15 cellular contexts compared by ENCODE assay signal in genomic region chr15:50655555-50655954, GRCh38. TPM values are rescaled to one million over a fixed set of nuclear protein-coding genes. Genes with fewer than 3 reads are reported as not detected.
DNase-seq lines count a peak whose midpoint lies in the region; ATAC-seq and TF ChIP-seq lines count a peak whose summit lies in the region.
"Had no signal": no experiment of that assay in that cellular context is flagged by ENCODE, and none has a peak within 500 bp of the region (broad histone marks: within the 10 kb centered on the region; RNA-seq: fewer than 3 reads in every experiment).

No MANE protein-coding gene starts in this region.

- TF ChIP-seq CTCF in activated CD8-positive, alpha-beta T cell treated with anti-CD3 and anti-CD28 coated beads for 36 hours (IDR thresholded peaks at IDR 0.05): no peak
- no peak for TF ChIP-seq CTCF in left ventricle myocardium inferior (IDR thresholded peaks at IDR 0.05; ENCODE audit: borderline replicate concordance)

- H3K4me3 Mint-ChIP-seq in activated CD8-positive, alpha-beta T cell treated with anti-CD3 and anti-CD28 coated beads for 36 hours: no peak overlapping the region
- no peak overlapping the region for H3K4me3 Mint-ChIP-seq in activated CD8-positive, alpha-beta T cell treated with anti-CD3 and anti-CD28 coated beads, Interleukin-2, amount 10 ng/mL, durations not matched to agents 7 days and 5 days
- no peak overlapping the region for H3K4me3 Mint-ChIP-seq in stimulated activated effector memory CD8-positive, alpha-beta T cell treated with anti-CD3 and anti-CD28 coated beads, Interleukin-12 subunit alpha, Interleukin-12 subunit beta, amount 100 ng/mL, for 72 hours
- H3K4me3 Mint-ChIP-seq: CD14-positive monocyte; CD8-positive, alpha-beta T cell; H9 had no signal

- H3K27me3 Mint-ChIP-seq in activated CD8-positive, alpha-beta T cell treated with anti-CD3 and anti-CD28 coated beads for 36 hours: no peaks in the 10 kb centered on the region
- no peaks in the 10 kb centered on the region for H3K27me3 Mint-ChIP-seq in activated CD8-positive, alpha-beta T cell treated with anti-CD3 and anti-CD28 coated beads, Interleukin-2, amount 10 ng/mL, durations not matched to agents 7 days and 5 days (ENCODE audit: low read depth)

- H3K9me3 ChIP-seq in left ventricle myocardium inferior (replicated peaks): no peaks in the 10 kb centered on the region

- intact Hi-C loops in activated CD8-positive, alpha-beta T cell treated with anti-CD3 and anti-CD28 coated beads for 36 hours (cut with micrococcal nuclease): no loop called here
- intact Hi-C loops in left ventricle myocardium superior (cut with micrococcal nuclease) (no loop called here), left ventricle myocardium inferior (cut with micrococcal nuclease) (no loop called here)

- H3K27ac ChIP-seq in left ventricle myocardium inferior (replicated peaks): no peak overlapping the region
- H3K27ac ChIP-seq: 22Rv1 had no signal

- peak overlapping the region; percentile 49 for H3K27ac Mint-ChIP-seq in activated CD8-positive, alpha-beta T cell treated with anti-CD3 and anti-CD28 coated beads for 36 hours
- no peak overlapping the region for H3K27ac Mint-ChIP-seq in activated CD8-positive, alpha-beta T cell treated with anti-CD3 and anti-CD28 coated beads, Interleukin-2, amount 10 ng/mL, durations not matched to agents 7 days and 5 days
- H3K27ac Mint-ChIP-seq in stimulated activated effector memory CD8-positive, alpha-beta T cell treated with anti-CD3 and anti-CD28 coated beads, Interleukin-12 subunit alpha, Interleukin-12 subunit beta, amount 100 ng/mL, for 72 hours: peak overlapping the region; percentile 17
- H3K27ac Mint-ChIP-seq: CD8-positive, alpha-beta T cell had no signal

- no peak overlapping the region for H3K4me3 ChIP-seq in left ventricle myocardium inferior

- peaks cover 15% of the 10 kb centered on the region for H3K4me1 Mint-ChIP-seq in activated CD8-positive, alpha-beta T cell treated with anti-CD3 and anti-CD28 coated beads for 36 hours (ENCODE audit: low read depth)
- peaks cover 7% of the 10 kb centered on the region for H3K4me1 Mint-ChIP-seq in activated CD8-positive, alpha-beta T cell treated with anti-CD3 and anti-CD28 coated beads, Interleukin-2, amount 10 ng/mL, durations not matched to agents 7 days and 5 days (ENCODE audit: low read depth)
- H3K4me1 Mint-ChIP-seq in stimulated activated effector memory CD8-positive, alpha-beta T cell treated with anti-CD3 and anti-CD28 coated beads, Interleukin-12 subunit alpha, Interleukin-12 subunit beta, amount 100 ng/mL, for 72 hours: peaks cover 16% of the 10 kb centered on the region
- H3K4me1 Mint-ChIP-seq: CD14-positive monocyte had no signal

- no peaks in the 10 kb centered on the region for H3K27me3 ChIP-seq in left ventricle myocardium inferior (ENCODE audit: low read depth)

- no peak for ATAC-seq in activated CD8-positive, alpha-beta T cell treated with anti-CD3 and anti-CD28 coated beads for 36 hours
- ATAC-seq in activated CD8-positive, alpha-beta T cell treated with anti-CD3 and anti-CD28 coated beads, Interleukin-2, amount 10 ng/mL, durations not matched to agents 7 days and 5 days: no peak
- ATAC-seq in left ventricle myocardium superior: peak; percentile 62
- ATAC-seq in stimulated activated effector memory CD8-positive, alpha-beta T cell treated with anti-CD3 and anti-CD28 coated beads, Interleukin-12 subunit alpha, Interleukin-12 subunit beta, amount 100 ng/mL, for 72 hours: no peak
- ATAC-seq: CD8-positive, alpha-beta T cell had no signal

- POLR2A ChIA-PET in activated CD8-positive, alpha-beta T cell treated with anti-CD3 and anti-CD28 coated beads for 36 hours (lab: Charles Lee): no interaction called here
- POLR2A ChIA-PET in activated CD8-positive, alpha-beta T cell treated with anti-CD3 and anti-CD28 coated beads, Interleukin-2, amount 10 ng/mL, durations not matched to agents 7 days and 5 days (lab: Charles Lee): no interaction called here

- DNase-seq in activated CD8-positive, alpha-beta T cell treated with anti-CD3 and anti-CD28 coated beads for 36 hours: no peak
- DNase-seq in activated CD8-positive, alpha-beta T cell treated with anti-CD3 and anti-CD28 coated beads, Interleukin-2, amount 10 ng/mL, durations not matched to agents 7 days and 5 days: no peak
- no peak for DNase-seq in left ventricle myocardium superior
- DNase-seq in left ventricle myocardium inferior: no peak
- DNase-seq in stimulated activated effector memory CD8-positive, alpha-beta T cell treated with anti-CD3 and anti-CD28 coated beads, Interleukin-12 subunit alpha, Interleukin-12 subunit beta, amount 100 ng/mL, for 72 hours (ENCODE audit: low spot score in 2 of 2): peak in 1 of 2 donors; percentile 25
- no peak for DNase-seq in activated CD4-positive, CD25-positive, alpha-beta regulatory T cell (lab: John Stamatoyannopoulos, UW)
- DNase-seq in stimulated activated CD8-positive, alpha-beta memory T cell treated with anti-CD3 and anti-CD28 coated beads, Interleukin-4, amount 100 ng/mL, for 48 hours: no peak
- DNase-seq: CD8-positive, alpha-beta T cell; COR-L47; DND-41; GDM1; GOT3; H9 had no signal

- peaks cover 89% of the 10 kb centered on the region for H3K36me3 ChIP-seq in left ventricle myocardium inferior

- CTCF ChIA-PET in activated CD8-positive, alpha-beta T cell treated with anti-CD3 and anti-CD28 coated beads for 36 hours (lab: Charles Lee): interaction anchor here (1.2 kb wide), 1 partner anchor 33 kb away, joined by 5 read pairs; no protein-coding TSS in a partner anchor
- CTCF ChIA-PET in activated CD8-positive, alpha-beta T cell treated with anti-CD3 and anti-CD28 coated beads, Interleukin-2, amount 10 ng/mL, durations not matched to agents 7 days and 5 days (lab: Charles Lee): no interaction called here

- peaks cover 4% of the 10 kb centered on the region for H3K4me1 ChIP-seq in left ventricle myocardium inferior

- H3K9me3 Mint-ChIP-seq in activated CD8-positive, alpha-beta T cell treated with anti-CD3 and anti-CD28 coated beads for 36 hours: no peaks in the 10 kb centered on the region
- no peaks in the 10 kb centered on the region for H3K9me3 Mint-ChIP-seq in activated CD8-positive, alpha-beta T cell treated with anti-CD3 and anti-CD28 coated beads, Interleukin-2, amount 10 ng/mL, durations not matched to agents 7 days and 5 days (ENCODE audit: insufficient read depth)
- H3K9me3 Mint-ChIP-seq in stimulated activated effector memory CD8-positive, alpha-beta T cell treated with anti-CD3 and anti-CD28 coated beads, Interleukin-12 subunit alpha, Interleukin-12 subunit beta, amount 100 ng/mL, for 72 hours: no peaks in the 10 kb centered on the region
- H3K9me3 Mint-ChIP-seq: CD8-positive, alpha-beta T cell; H9 had no signal

- H3K36me3 Mint-ChIP-seq in activated CD8-positive, alpha-beta T cell treated with anti-CD3 and anti-CD28 coated beads for 36 hours (ENCODE audit: low read depth): peaks cover 60% of the 10 kb centered on the region
- H3K36me3 Mint-ChIP-seq in activated CD8-positive, alpha-beta T cell treated with anti-CD3 and anti-CD28 coated beads, Interleukin-2, amount 10 ng/mL, durations not matched to agents 7 days and 5 days (ENCODE audit: low read depth): peaks cover 68% of the 10 kb centered on the region
- H3K36me3 Mint-ChIP-seq in stimulated activated effector memory CD8-positive, alpha-beta T cell treated with anti-CD3 and anti-CD28 coated beads, Interleukin-12 subunit alpha, Interleukin-12 subunit beta, amount 100 ng/mL, for 72 hours: peaks cover 100% of the 10 kb centered on the region

RNA-seq across cellular contexts. Expression of gene TRPM7, which starts 31.0 kb away (rescaled TPM):
- 10 to 100 TPM; 38.2 to 38.8 TPM for total RNA-seq in activated CD8-positive, alpha-beta T cell treated with anti-CD3 and anti-CD28 coated beads for 36 hours
- 10 to 100 TPM; 38.0 to 40.2 TPM for total RNA-seq in activated CD8-positive, alpha-beta T cell treated with anti-CD3 and anti-CD28 coated beads, Interleukin-2, amount 10 ng/mL, durations not matched to agents 7 days and 5 days
- total RNA-seq in left ventricle myocardium superior: 31.4 TPM
- total RNA-seq in left ventricle myocardium inferior: 32.2 TPM
